ENCODE assay signal across 24 cellular contexts in genomic region chr10:71006497-71006896, GRCh38.
DNase-seq lines count a peak whose midpoint lies in the region; ATAC-seq, FAIRE-seq and TF ChIP-seq lines count a peak whose summit lies in the region.
"Had no signal": no experiment of that assay in that cellular context is flagged by ENCODE, and none has a peak within 500 bp of the region (broad histone marks: within the 10 kb centered on the region; RNA-seq: fewer than 3 reads in every experiment).

No MANE protein-coding gene starts in this region.

- H2BK5ac ChIP-seq in H1 (ENCODE audit: low read depth, low read length) = no peak overlapping the region

- H3K27ac ChIP-seq in H1 (ENCODE audit: low read depth, low read length) (no peak overlapping the region), neural progenitor cell (no peak overlapping the region), heart right ventricle (no peak overlapping the region), tibial nerve (no peak overlapping the region)
- H3K27ac ChIP-seq: SK-N-MC had no signal

- intact Hi-C loops in heart right ventricle (cut with DNase I) = loop anchor here in 1 of 10 donors (10.0 kb wide), 1 partner anchor 278 kb away; no protein-coding TSS in a partner anchor
- intact Hi-C loops in Right ventricle myocardium inferior (cut with DNase I) = loop anchor here (10.0 kb wide), 1 partner anchor 258 kb away; no protein-coding TSS in a partner anchor

- TF ChIP-seq RAD21 in H1 (IDR thresholded peaks at IDR 0.05 in 1 of 2, conservative IDR thresholded peaks at IDR 0.05 in 1 of 2; ENCODE audit: low read depth in 2 of 2, low read length in 2 of 2) = no peak

- H3K4me2 ChIP-seq in H1 (ENCODE audit: insufficient read depth in 1 of 2, low read depth in 2 of 2, low read length in 2 of 2) (peak overlapping the region; percentile 11 to 35; a peak in 1 of 4 replicates), neural progenitor cell (peak overlapping the region; percentile 51)

- peaks cover 2% of the 10 kb centered on the region; the same call in 1 of the 2 replicates for H3K23me2 ChIP-seq in H1 (ENCODE audit: low read depth, low read length)

- no peak for FAIRE-seq in H1 (lab: Jason Lieb, UNC)
- FAIRE-seq: GM12878 had no signal

- H3K27me3 ChIP-seq in H1 (replicated peaks in 1 of 4; ENCODE audit: control insufficient read depth in 3 of 4, extremely low read depth in 1 of 4, insufficient read depth in 3 of 4, low read length in 3 of 4) (no peaks in the 10 kb centered on the region; a peak in 2 of 7 replicates), neural progenitor cell (no peaks in the 10 kb centered on the region), heart right ventricle (peaks cover 0 to 4% (median 0%) of the 10 kb centered on the region in 7 donors), tibial nerve (peaks cover 0 to 3% of the 10 kb centered on the region in 2 donors)
- H3K27me3 ChIP-seq: BE2C had no signal

- H3K18ac ChIP-seq in H1 (ENCODE audit: extremely low read depth, low read length) = no peak overlapping the region

- H3K79me2 ChIP-seq in H1 (ENCODE audit: control insufficient read depth in 1 of 2, insufficient read depth in 2 of 2, low read length in 2 of 2) (no peaks in the 10 kb centered on the region), neural progenitor cell (ENCODE audit: low read depth) (no peaks in the 10 kb centered on the region)

- H3K4me3 ChIP-seq in H1 (ENCODE audit: extremely low read depth in 1 of 4, insufficient read depth in 2 of 4, low read depth in 3 of 4, low read length in 4 of 4) = no peak overlapping the region
- no peak overlapping the region for H3K4me3 ChIP-seq in neural progenitor cell
- no peak overlapping the region for H3K4me3 ChIP-seq in heart right ventricle
- no peak overlapping the region for H3K4me3 ChIP-seq in tibial nerve
- H3K4me3 ChIP-seq: GM12878, SK-N-MC had no signal

- WGBS in H1 (ENCODE audit: extremely low coverage in 1 of 2, insufficient coverage in 1 of 2, insufficient read length in 1 of 2, insufficient replicate concordance in 2 of 2, low coverage in 1 of 2, low lambda C conversion rate in 2 of 2, missing lambda C conversion rate in 1 of 2), 2 experiments = 60% methylated on average over 4 of the region's 4 CpGs; no CpG with 5 or more reads in 1 of the 2 experiments
- 76 to 80% methylated on average over 4 of the region's 4 CpGs for WGBS in heart right ventricle, 2 donors
- 62 to 64% methylated on average over 4 of the region's 4 CpGs for WGBS in tibial nerve, 2 donors

- no peak overlapping the region for H3K9ac ChIP-seq in H1 (replicated peaks in 1 of 4; ENCODE audit: extremely low read depth in 1 of 4, low read depth in 3 of 4, low read length in 3 of 4)
- H3K9ac ChIP-seq in neural progenitor cell = no peak overlapping the region

- peaks cover 19% of the 10 kb centered on the region for H3K27me3 Mint-ChIP-seq in neural progenitor cell (ENCODE audit: insufficient read depth, low read depth)

- peaks cover 20% of the 10 kb centered on the region for H3K4me1 Mint-ChIP-seq in neural progenitor cell
- H3K4me1 Mint-ChIP-seq: CD4-positive, CD25-positive, alpha-beta regulatory T cell had no signal

- H4K8ac ChIP-seq in H1 (ENCODE audit: extremely low read depth, insufficient read depth, low read length) = no peak overlapping the region

- no peaks in the 10 kb centered on the region for H3K9me3 Mint-ChIP-seq in neural progenitor cell
- H3K9me3 Mint-ChIP-seq: CD4-positive, CD25-positive, alpha-beta regulatory T cell had no signal

- DNase-seq in D341Med (ENCODE audit: low spot score) (peak; percentile 63), NCI-H69 (lab: John Stamatoyannopoulos, UW) (peak; percentile 28), H1 (ENCODE audit: low read depth in 1 of 2, low spot score in 2 of 2) (no peak), neural progenitor cell (ENCODE audit: low spot score) (peak; percentile 85), heart right ventricle (no peak), Right ventricle myocardium inferior (ENCODE audit: missing footprints) (no peak), tibial nerve (ENCODE audit: low spot score in 2 of 2) (no peak)
- DNase-seq: 8988T; BE2C; CD4-positive, CD25-positive, alpha-beta regulatory T cell; COR-L47; DMS153; GF-D8; HCEC 1CT; NCI-H1092 treated with DMSO at 0.1 percent for 48 hours; NCI-H146; NCI-H2081; NCI-H2227 treated with DMSO at 0.1 percent for 48 hours; NCI-H510A treated with DMSO at 0.1 percent for 48 hours; OCI-M1; SHP77 had no signal

- H3K36me3 ChIP-seq in H1 (ENCODE audit: control insufficient read depth in 2 of 4, insufficient read depth in 4 of 4, low read length in 3 of 4) = no peaks in the 10 kb centered on the region
- H3K36me3 ChIP-seq in neural progenitor cell = no peaks in the 10 kb centered on the region
- H3K36me3 ChIP-seq in heart right ventricle = no peaks in the 10 kb centered on the region
- no peaks in the 10 kb centered on the region for H3K36me3 ChIP-seq in tibial nerve
- H3K36me3 ChIP-seq: BE2C had no signal

- 0 out of 2 replicates have a peak overlapping the region, but pooled peaks have one; percentile 7 for H2BK20ac ChIP-seq in H1 (ENCODE audit: low read length)

- no peaks in the 10 kb centered on the region for H4K20me1 ChIP-seq in H1 (replicated peaks in 1 of 2; ENCODE audit: control insufficient read depth in 1 of 2, insufficient read depth in 2 of 2, low read length in 2 of 2)
- no peaks in the 10 kb centered on the region for H4K20me1 ChIP-seq in neural progenitor cell (ENCODE audit: low read depth)

- H3K27ac Mint-ChIP-seq in neural progenitor cell = peak overlapping the region; percentile 6

- H2BK15ac ChIP-seq in H1 (ENCODE audit: low read length) = 0 out of 2 replicates have a peak overlapping the region, but pooled peaks have one; percentile 16

- no peak overlapping the region for H3K56ac ChIP-seq in H1 (replicated peaks; ENCODE audit: insufficient read length, low read depth, low read length)

- H3K4me1 ChIP-seq in H1 (replicated peaks in 1 of 4; ENCODE audit: control insufficient read depth in 3 of 4, insufficient read depth in 4 of 4, low read length in 3 of 4) (peaks cover 0 to 11% (median 5%) of the 10 kb centered on the region in 4 experiments; a peak in 6 of 7 replicates), neural progenitor cell (peaks cover 43% of the 10 kb centered on the region), heart right ventricle (peaks cover 0 to 20% (median 7%) of the 10 kb centered on the region in 9 donors), tibial nerve (no peaks in the 10 kb centered on the region)

- TF ChIP-seq CTCF in H1 (IDR thresholded peaks at IDR 0.05; ENCODE audit: control extremely low read depth in 1 of 3, insufficient read depth in 1 of 3, low read depth in 1 of 3, low read length in 3 of 3) = no peak
- no peak for TF ChIP-seq CTCF in neural progenitor cell (IDR thresholded peaks at IDR 0.05)
- TF ChIP-seq CTCF in heart right ventricle (IDR thresholded peaks at IDR 0.05) = no peak
- TF ChIP-seq CTCF in tibial nerve (IDR thresholded peaks at IDR 0.05) = no peak

- no peak overlapping the region for H3K14ac ChIP-seq in H1 (ENCODE audit: insufficient read length)

- H2AFZ ChIP-seq in H1 (ENCODE audit: low read length) (no peak overlapping the region), neural progenitor cell (replicated peaks) (no peak overlapping the region)

- H3K9me3 ChIP-seq in H1 (ENCODE audit: insufficient read depth in 2 of 2, low read depth in 1 of 2, low read length in 1 of 2) = no peaks in the 10 kb centered on the region
- H3K9me3 ChIP-seq in neural progenitor cell (ENCODE audit: low read depth) = no peaks in the 10 kb centered on the region
- H3K9me3 ChIP-seq in heart right ventricle = no peaks in the 10 kb centered on the region
- H3K9me3 ChIP-seq in tibial nerve = no peaks in the 10 kb centered on the region
- H3K9me3 ChIP-seq: BE2C had no signal

- H4K5ac ChIP-seq in H1 (ENCODE audit: insufficient read length, low read depth, low read length) = no peak overlapping the region

- TF ChIP-seq POLR2A in H1 (IDR thresholded peaks at IDR 0.05; ENCODE audit: control extremely low read depth in 1 of 2, low read depth in 2 of 2, low read length in 2 of 2) (no peak), tibial nerve (IDR thresholded peaks at IDR 0.05) (no peak)

- POLR2A ChIA-PET in H1 (lab: Charles Lee; ENCODE audit: partially characterized antibody) = no interaction called here

- no peak overlapping the region for H3K23ac ChIP-seq in H1 (ENCODE audit: insufficient read length)

- no peak overlapping the region for H2BK120ac ChIP-seq in H1 (replicated peaks; ENCODE audit: low read depth, low read length)

- H3K4me3 Mint-ChIP-seq in neural progenitor cell = no peak overlapping the region
- H3K4me3 Mint-ChIP-seq: CD4-positive, CD25-positive, alpha-beta regulatory T cell had no signal

- H3K79me1 ChIP-seq in H1 (ENCODE audit: low read depth, low read length) = no peaks in the 10 kb centered on the region

- H2BK12ac ChIP-seq in H1 (ENCODE audit: low read depth, low read length) = no peak overlapping the region

- no peaks in the 10 kb centered on the region for H3K36me3 Mint-ChIP-seq in neural progenitor cell
- H3K36me3 Mint-ChIP-seq: CD4-positive, CD25-positive, alpha-beta regulatory T cell had no signal

- TF ChIP-seq EP300 in H1 (IDR thresholded peaks at IDR 0.05; ENCODE audit: borderline replicate concordance in 1 of 2, low read depth in 2 of 2, low read length in 2 of 2) (no peak), tibial nerve (IDR thresholded peaks at IDR 0.05) (no peak)

- H2AK5ac ChIP-seq in H1 (ENCODE audit: low read depth, low read length) = no peak overlapping the region

- ATAC-seq in heart right ventricle (no peak), HG03432 (IDR thresholded peaks at IDR 0.05; ENCODE audit: unreplicated experiment) (no peak), Right ventricle myocardium inferior (no peak)
- ATAC-seq: GM12878 had no signal

- no peak overlapping the region for H3K4ac ChIP-seq in H1 (replicated peaks; ENCODE audit: insufficient read length, low read depth, low read length)

- CTCF ChIA-PET in H1 (lab: Charles Lee; ENCODE audit: partially characterized antibody) = interaction anchor here (0.7 to 2.7 kb wide), 10 partner anchors 9 to 283 kb away, joined by 3 to 10 read pairs (median 4); no protein-coding TSS in a partner anchor

- no peak overlapping the region for H4K91ac ChIP-seq in H1 (replicated peaks; ENCODE audit: insufficient read length, low read length)

- H3F3A ChIP-seq in neural progenitor cell (ENCODE audit: low read depth) = peaks cover 20% of the 10 kb centered on the region

TF ChIP-seq in H1, 55 proteins besides CTCF, POLR2A, EP300 and RAD21 (continues in another document):
- TF ChIP-seq RXRA (IDR thresholded peaks at IDR 0.05; ENCODE audit: insufficient read depth, low read depth, low read length) = 0 out of 2 replicates have a peak, but pooled peaks have one; percentile 53
- TF ChIP-seq SP4 (IDR thresholded peaks at IDR 0.05; ENCODE audit: low read length) = no peak
- TF ChIP-seq NANOG (IDR thresholded peaks at IDR 0.05; ENCODE audit: insufficient read depth, low read depth, low read length, poor library complexity, severe bottlenecking) = peak; percentile 36
- TF ChIP-seq TAF1 (IDR thresholded peaks at IDR 0.05; ENCODE audit: low read depth, low read length) = no peak
- no peak for TF ChIP-seq KDM4A (IDR thresholded peaks at IDR 0.05; ENCODE audit: low read depth, low read length, severe bottlenecking)

Comparison
In these comparisons a context has a peak if more than half of its experiments do, and no peak if none do; other contexts are left out.
1. DNase-seq: peak in D341Med (single experiment), NCI-H69 (single experiment) and neural progenitor cell (single experiment); none in H1 (0 of 2), heart right ventricle (0 of 2), Right ventricle myocardium inferior (single experiment) and tibial nerve (0 of 2).